Comparison of ENCODE assay signal across 23 cellular contexts in the genomic region with DNA sequence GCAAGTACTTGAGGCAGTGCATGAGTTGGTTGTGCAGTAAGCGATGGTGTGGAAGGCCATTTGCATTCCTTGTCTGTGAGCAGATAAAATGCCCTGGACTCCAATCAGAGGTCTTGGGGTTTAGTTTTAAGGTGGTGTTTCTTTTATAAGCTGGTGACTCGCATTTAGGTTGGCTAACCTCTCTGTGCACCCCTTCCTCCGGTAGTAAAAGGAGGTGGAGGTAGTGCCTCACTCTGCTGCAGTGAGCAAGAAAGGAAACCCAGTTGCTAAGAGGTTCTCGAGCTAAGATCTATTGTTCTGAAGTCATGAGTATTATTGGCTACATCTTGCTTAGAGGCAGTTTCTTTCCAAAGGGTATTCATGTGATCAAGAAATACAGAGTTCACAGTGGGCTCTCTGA.
DNase-seq lines count a peak whose midpoint lies in the region; ATAC-seq and TF ChIP-seq lines count a peak whose summit lies in the region.
"Had no signal": no experiment of that assay in that cellular context is flagged by ENCODE, and none has a peak within 500 bp of the region (broad histone marks: within the 10 kb centered on the region; RNA-seq: fewer than 3 reads in every experiment).

No MANE protein-coding gene starts in this region.

- no peak overlapping the region for H3K4ac ChIP-seq in trophoblast cell (ENCODE audit: low read depth, low read length)

- H3K4me2 ChIP-seq in trophoblast cell (ENCODE audit: low read length): no peak overlapping the region
- H3K4me2 ChIP-seq: BLaER1, KMS-11 had no signal

- no peak for TF ChIP-seq CTCF in CD8-positive, alpha-beta T cell (IDR thresholded peaks at IDR 0.05)

- H3K4me3 Mint-ChIP-seq in activated CD4-positive, alpha-beta memory T cell treated with anti-CD3 and anti-CD28 coated beads, Interleukin-2, amount 10 ng/mL, durations not matched to agents 7 days and 5 days: no peak overlapping the region
- no peak overlapping the region for H3K4me3 Mint-ChIP-seq in activated CD4-positive, alpha-beta memory T cell treated with anti-CD3 and anti-CD28 coated beads for 36 hours
- no peak overlapping the region for H3K4me3 Mint-ChIP-seq in CD8-positive, alpha-beta T cell
- H3K4me3 Mint-ChIP-seq in effector memory CD8-positive, alpha-beta T cell: no peak overlapping the region
- H3K4me3 Mint-ChIP-seq: CD4-positive, alpha-beta T cell had no signal

- no peaks in the 10 kb centered on the region for H3K4me1 ChIP-seq in CD8-positive, alpha-beta T cell (ENCODE audit: insufficient read depth, low read length)
- H3K4me1 ChIP-seq in trophoblast cell (ENCODE audit: control insufficient read depth in 1 of 2, insufficient read depth in 2 of 2, low read length in 2 of 2): peaks cover 12 to 21% of the 10 kb centered on the region in 2 experiments
- H3K4me1 ChIP-seq: BLaER1, SJCRH30 had no signal

- no peak overlapping the region for H4K8ac ChIP-seq in trophoblast cell (ENCODE audit: low read depth, low read length)

- H3K23ac ChIP-seq in trophoblast cell (ENCODE audit: low read length): no peak overlapping the region

- peaks cover 12% of the 10 kb centered on the region for H3K4me1 Mint-ChIP-seq in activated CD4-positive, alpha-beta memory T cell treated with anti-CD3 and anti-CD28 coated beads, Interleukin-2, amount 10 ng/mL, durations not matched to agents 7 days and 5 days
- peaks cover 9% of the 10 kb centered on the region for H3K4me1 Mint-ChIP-seq in activated CD4-positive, alpha-beta memory T cell treated with anti-CD3 and anti-CD28 coated beads for 36 hours (ENCODE audit: low read depth)
- H3K4me1 Mint-ChIP-seq in CD8-positive, alpha-beta T cell (ENCODE audit: low read depth): no peaks in the 10 kb centered on the region
- H3K4me1 Mint-ChIP-seq in effector memory CD8-positive, alpha-beta T cell (ENCODE audit: low read depth in 2 of 2): peaks cover 1 to 12% of the 10 kb centered on the region in 2 donors

- ATAC-seq in CD8-positive, alpha-beta T cell: no peak
- ATAC-seq in effector memory CD8-positive, alpha-beta T cell (replicated peaks): no peak
- ATAC-seq in GM21381 (IDR thresholded peaks at IDR 0.05; ENCODE audit: unreplicated experiment): no peak

- H3K4me3 ChIP-seq in CD8-positive, alpha-beta T cell (ENCODE audit: low read depth, low read length): no peak overlapping the region
- H3K4me3 ChIP-seq in trophoblast cell (ENCODE audit: low read depth, low read length): no peak overlapping the region
- H3K4me3 ChIP-seq: BLaER1, SJCRH30 had no signal

- H2AFZ ChIP-seq in trophoblast cell (ENCODE audit: insufficient read depth, low read length, poor library complexity): no peak overlapping the region

- intact Hi-C loops in activated CD4-positive, alpha-beta memory T cell treated with anti-CD3 and anti-CD28 coated beads for 36 hours (cut with micrococcal nuclease): no loop called here
- intact Hi-C loops in CD8-positive, alpha-beta T cell (cut with DNase I, micrococcal nuclease): no loop called here

- no peak overlapping the region for H3K18ac ChIP-seq in trophoblast cell (ENCODE audit: low read length)

- no peaks in the 10 kb centered on the region for H3K9me3 ChIP-seq in CD8-positive, alpha-beta T cell (ENCODE audit: low read length)
- H3K9me3 ChIP-seq in trophoblast cell (ENCODE audit: insufficient read depth, low read depth, low read length): no peaks in the 10 kb centered on the region
- H3K9me3 ChIP-seq: BLaER1, SJCRH30 had no signal

- no peak for DNase-seq in activated CD4-positive, alpha-beta memory T cell treated with anti-CD3 and anti-CD28 coated beads, Interleukin-2, amount 10 ng/mL, durations not matched to agents 7 days and 5 days
- DNase-seq in activated CD4-positive, alpha-beta memory T cell treated with anti-CD3 and anti-CD28 coated beads for 36 hours: no peak
- no peak for DNase-seq in CD8-positive, alpha-beta T cell
- no peak for DNase-seq in effector memory CD8-positive, alpha-beta T cell
- DNase-seq in trophoblast cell (no peak), foreskin melanocyte (no peak), NCI-H446 treated with DMSO at 0.1 percent for 48 hours (lab: John Stamatoyannopoulos, UW) (no peak)
- DNase-seq: ACHN; CD4-positive, alpha-beta T cell; DMS53; GDM1; IMR-90; NCI-H1092 treated with DMSO at 0.1 percent for 48 hours; NCI-H1436 treated with DMSO at 0.1 percent for 48 hours; NCI-H1930; NCI-H2227 treated with DMSO at 0.1 percent for 48 hours; NCI-H510A treated with DMSO at 0.1 percent for 48 hours; NCI-H774; SJCRH30 had no signal

- H3K36me3 ChIP-seq in CD8-positive, alpha-beta T cell (ENCODE audit: insufficient read depth, low read length): peaks cover 94% of the 10 kb centered on the region
- H3K36me3 ChIP-seq in trophoblast cell (ENCODE audit: control insufficient read depth in 1 of 2, insufficient read depth in 2 of 2, low read length in 2 of 2): peaks cover 42 to 62% of the 10 kb centered on the region in 2 experiments

- no peaks in the 10 kb centered on the region for H3K9me3 Mint-ChIP-seq in activated CD4-positive, alpha-beta memory T cell treated with anti-CD3 and anti-CD28 coated beads, Interleukin-2, amount 10 ng/mL, durations not matched to agents 7 days and 5 days
- no peaks in the 10 kb centered on the region for H3K9me3 Mint-ChIP-seq in activated CD4-positive, alpha-beta memory T cell treated with anti-CD3 and anti-CD28 coated beads for 36 hours
- H3K9me3 Mint-ChIP-seq in CD8-positive, alpha-beta T cell: no peaks in the 10 kb centered on the region
- no peaks in the 10 kb centered on the region for H3K9me3 Mint-ChIP-seq in effector memory CD8-positive, alpha-beta T cell
- H3K9me3 Mint-ChIP-seq: CD4-positive, alpha-beta T cell had no signal

- H3K27ac Mint-ChIP-seq in activated CD4-positive, alpha-beta memory T cell treated with anti-CD3 and anti-CD28 coated beads, Interleukin-2, amount 10 ng/mL, durations not matched to agents 7 days and 5 days: peak overlapping the region; percentile 37
- H3K27ac Mint-ChIP-seq in activated CD4-positive, alpha-beta memory T cell treated with anti-CD3 and anti-CD28 coated beads for 36 hours: no peak overlapping the region
- H3K27ac Mint-ChIP-seq in CD8-positive, alpha-beta T cell: peak overlapping the region; percentile 37
- H3K27ac Mint-ChIP-seq in effector memory CD8-positive, alpha-beta T cell: peak overlapping the region; percentile 35 to 41
- H3K27ac Mint-ChIP-seq: CD4-positive, alpha-beta T cell had no signal

- no peak overlapping the region for H4K91ac ChIP-seq in trophoblast cell (ENCODE audit: low read depth, low read length)

- no CpG with 5 or more reads among the region's 4 CpGs for WGBS in trophoblast cell (ENCODE audit: extremely low coverage, insufficient coverage, insufficient read length)

- no peak overlapping the region for H4K12ac ChIP-seq in trophoblast cell (ENCODE audit: low read depth, low read length)

- H3K27ac ChIP-seq in CD8-positive, alpha-beta T cell (ENCODE audit: low read depth, low read length): no peak overlapping the region
- no peak overlapping the region for H3K27ac ChIP-seq in trophoblast cell (ENCODE audit: low read depth, low read length)
- H3K27ac ChIP-seq: 22Rv1, BLaER1, KMS-11, SJCRH30 had no signal

- no peaks in the 10 kb centered on the region for H3K27me3 ChIP-seq in CD8-positive, alpha-beta T cell (ENCODE audit: insufficient read depth, low read length)
- H3K27me3 ChIP-seq in trophoblast cell (ENCODE audit: insufficient read depth, low read length): no peaks in the 10 kb centered on the region
- H3K27me3 ChIP-seq: BLaER1, SJCRH30 had no signal

- no peak overlapping the region for H2AK5ac ChIP-seq in trophoblast cell (ENCODE audit: low read length)

- H3K79me1 ChIP-seq in trophoblast cell (ENCODE audit: low read length): peaks cover 8% of the 10 kb centered on the region

- no peak overlapping the region for H2BK12ac ChIP-seq in trophoblast cell (ENCODE audit: low read length)

- H3K36me3 Mint-ChIP-seq in activated CD4-positive, alpha-beta memory T cell treated with anti-CD3 and anti-CD28 coated beads, Interleukin-2, amount 10 ng/mL, durations not matched to agents 7 days and 5 days (ENCODE audit: low read depth): peaks cover 95% of the 10 kb centered on the region
- peaks cover 48% of the 10 kb centered on the region for H3K36me3 Mint-ChIP-seq in activated CD4-positive, alpha-beta memory T cell treated with anti-CD3 and anti-CD28 coated beads for 36 hours
- peaks cover 99% of the 10 kb centered on the region for H3K36me3 Mint-ChIP-seq in CD8-positive, alpha-beta T cell
- peaks cover 94% of the 10 kb centered on the region for H3K36me3 Mint-ChIP-seq in effector memory CD8-positive, alpha-beta T cell (ENCODE audit: insufficient read depth)

- H3K9ac ChIP-seq in trophoblast cell (ENCODE audit: low read length): peak overlapping the region; percentile 23
- H3K9ac ChIP-seq: BLaER1, KMS-11 had no signal

- CTCF ChIA-PET in activated CD4-positive, alpha-beta memory T cell treated with anti-CD3 and anti-CD28 coated beads, Interleukin-2, amount 10 ng/mL, durations not matched to agents 7 days and 5 days (lab: Charles Lee): interaction anchor here (0.7 kb wide), 1 partner anchor 54 kb away, joined by 3 read pairs; no protein-coding TSS in a partner anchor
- CTCF ChIA-PET in activated CD4-positive, alpha-beta memory T cell treated with anti-CD3 and anti-CD28 coated beads for 36 hours (lab: Charles Lee): interaction anchor here (1.8 kb wide), 1 partner anchor 16 kb away, joined by 4 read pairs; no protein-coding TSS in a partner anchor
- CTCF ChIA-PET in CD8-positive, alpha-beta T cell (lab: Charles Lee): interaction anchor here (1.1 to 1.2 kb wide), 2 partner anchors 55 to 89 kb away, joined by 4 read pairs; no protein-coding TSS in a partner anchor

- no peak overlapping the region for H3K14ac ChIP-seq in trophoblast cell (ENCODE audit: low read length)

- no peaks in the 10 kb centered on the region for H3K79me2 ChIP-seq in trophoblast cell (ENCODE audit: control insufficient read depth, insufficient read depth, low read length, poor library complexity)

- POLR2A ChIA-PET in activated CD4-positive, alpha-beta memory T cell treated with anti-CD3 and anti-CD28 coated beads, Interleukin-2, amount 10 ng/mL, durations not matched to agents 7 days and 5 days (lab: Charles Lee): no interaction called here
- POLR2A ChIA-PET in activated CD4-positive, alpha-beta memory T cell treated with anti-CD3 and anti-CD28 coated beads for 36 hours (lab: Charles Lee): no interaction called here
- POLR2A ChIA-PET in CD8-positive, alpha-beta T cell (lab: Charles Lee): no interaction called here

- no peak overlapping the region for H2BK120ac ChIP-seq in trophoblast cell (ENCODE audit: insufficient read depth, low read length, poor library complexity)

- H3K27me3 Mint-ChIP-seq in activated CD4-positive, alpha-beta memory T cell treated with anti-CD3 and anti-CD28 coated beads, Interleukin-2, amount 10 ng/mL, durations not matched to agents 7 days and 5 days: no peaks in the 10 kb centered on the region
- H3K27me3 Mint-ChIP-seq in activated CD4-positive, alpha-beta memory T cell treated with anti-CD3 and anti-CD28 coated beads for 36 hours: no peaks in the 10 kb centered on the region
- H3K27me3 Mint-ChIP-seq in CD8-positive, alpha-beta T cell (ENCODE audit: low read depth): no peaks in the 10 kb centered on the region
- H3K27me3 Mint-ChIP-seq in effector memory CD8-positive, alpha-beta T cell: no peaks in the 10 kb centered on the region
- H3K27me3 Mint-ChIP-seq: CD4-positive, alpha-beta T cell had no signal

- H2BK5ac ChIP-seq in trophoblast cell (ENCODE audit: low read depth, low read length, poor library complexity): no peak overlapping the region
